In the genomic region with DNA sequence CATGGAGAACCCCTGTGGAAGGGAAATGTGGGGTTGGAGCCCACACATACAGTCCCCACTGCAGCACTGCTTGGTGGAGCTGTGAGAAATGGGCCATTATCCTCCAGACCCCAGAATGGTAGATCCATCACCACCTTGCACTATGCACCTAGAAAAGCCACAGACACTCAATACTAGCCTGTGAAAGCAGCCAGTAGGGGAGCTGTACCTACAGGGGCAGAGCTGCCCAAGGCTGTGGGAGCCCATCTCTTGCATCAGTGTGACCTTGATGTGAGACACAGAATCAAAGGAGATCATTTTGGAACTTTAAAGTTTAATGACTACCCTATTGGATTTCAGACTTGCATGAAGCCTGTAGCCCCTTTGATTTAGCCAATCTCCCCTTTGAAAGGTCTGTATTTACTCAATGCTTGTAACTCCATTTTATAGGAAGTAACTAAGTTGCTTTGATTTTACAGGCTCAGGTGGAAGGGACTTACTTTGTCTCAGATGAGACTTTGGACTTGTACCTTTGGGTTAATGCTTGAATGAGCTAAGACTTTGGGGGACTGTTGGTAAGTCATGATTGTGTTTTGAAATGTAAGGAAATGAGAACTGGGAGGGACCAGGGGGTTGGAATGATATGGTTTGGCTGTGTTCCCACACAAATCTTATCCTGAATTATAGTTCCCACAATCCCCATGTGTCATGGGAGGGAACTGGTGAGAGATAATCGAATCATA, we compare ENCODE assay signal across 16 cellular contexts.
DNase-seq lines count a peak whose midpoint lies in the region; ATAC-seq and TF ChIP-seq lines count a peak whose summit lies in the region.
"Had no signal": no experiment of that assay in that cellular context is flagged by ENCODE, and none has a peak within 500 bp of the region (broad histone marks: within the 10 kb centered on the region; RNA-seq: fewer than 3 reads in every experiment).

No MANE protein-coding gene starts in this region.

- H3K4me3 ChIP-seq in AG10803 (ENCODE audit: low read length): no peak overlapping the region
- no peak overlapping the region for H3K4me3 ChIP-seq in astrocyte of the spinal cord (ENCODE audit: low read depth, low read length)
- H3K4me3 ChIP-seq in aorta (ENCODE audit: low read length in 2 of 2): no peak overlapping the region
- H3K4me3 ChIP-seq: K562, Peyer's patch had no signal

- H3K27me3 ChIP-seq in aorta (ENCODE audit: control insufficient read depth in 1 of 2, insufficient read depth in 2 of 2, low read length in 1 of 2): no peaks in the 10 kb centered on the region
- H3K27me3 ChIP-seq: Peyer's patch had no signal

- DNase-seq in AG10803 (ENCODE audit: low read depth) (peak; percentile 12), HT1080 (ENCODE audit: low read depth) (peak; percentile 17), astrocyte of the spinal cord (ENCODE audit: low read depth, low spot score) (peak; percentile 17), left colon (no peak), aorta (no peak), ureter (ENCODE audit: low spot score) (no peak), NCI-H128 (lab: John Stamatoyannopoulos, UW; ENCODE audit: unreplicated experiment) (no peak), cardiac septum (ENCODE audit: low spot score) (no peak)
- DNase-seq: C1 segment of cervical spinal cord, MV-4-11, NCI-H1417 treated with DMSO at 0.1 percent for 48 hours, NCI-H2029, NCI-H524, Peyer's patch had no signal

- in situ Hi-C loops in astrocyte of the spinal cord (cut with HindIII; ENCODE audit: low sequenced_read_pairs): no loop called here

- H3K27ac ChIP-seq in aorta (ENCODE audit: low read depth in 1 of 2, low read length in 2 of 2): no peak overlapping the region
- H3K27ac ChIP-seq: Peyer's patch had no signal

- TF ChIP-seq CTCF in AG10803 (conservative IDR thresholded peaks at IDR 0.05; ENCODE audit: low read length): no peak
- TF ChIP-seq CTCF in astrocyte of the spinal cord (IDR thresholded peaks at IDR 0.05; ENCODE audit: low read depth, low read length): no peak

- no peaks in the 10 kb centered on the region for H3K4me1 ChIP-seq in aorta (ENCODE audit: control insufficient read depth in 1 of 2, insufficient read depth in 2 of 2, low read length in 2 of 2)

- 42 to 78% methylated on average over 1 of the region's 1 CpG for WGBS in aorta, 2 donors

- ATAC-seq in left colon (peak; percentile 73), aorta (ENCODE audit: low FRiP score) (no peak)
- ATAC-seq: K562, Right ventricle myocardium inferior had no signal

- H3K9me3 ChIP-seq in aorta (ENCODE audit: control insufficient read depth, low read length): no peaks in the 10 kb centered on the region
- H3K9me3 ChIP-seq: Peyer's patch had no signal

- intact Hi-C loops in left colon (cut with DNase I, micrococcal nuclease): no loop called here
- intact Hi-C loops in aorta (cut with DNase I): no loop called here
- intact Hi-C loops in cardiac septum (cut with DNase I): no loop called here

- no peaks in the 10 kb centered on the region for H3K36me3 ChIP-seq in aorta (ENCODE audit: control insufficient read depth in 1 of 2, insufficient read depth in 2 of 2, low read length in 1 of 2)
- H3K36me3 ChIP-seq: Peyer's patch had no signal

Comparison
In these comparisons a context has a peak if more than half of its experiments do, and no peak if none do; other contexts are left out.
1. DNase-seq: peak in AG10803 (single experiment), HT1080 (single experiment) and astrocyte of the spinal cord (single experiment); none in left colon (0 of 2), aorta (0 of 2), ureter (single experiment), NCI-H128 (single experiment) and cardiac septum (single experiment).